In genomic region chrY:19075471-19076253, GRCh38 we compare ENCODE assay signal across 8 cellular contexts.
DNase-seq lines count a peak whose midpoint lies in the region; ATAC-seq and TF ChIP-seq lines count a peak whose summit lies in the region.

No MANE protein-coding gene starts in this region.

- 2 to 3% methylated on average over 8 to 28 of the region's 28 CpGs for WGBS in GM23248 (ENCODE audit: low coverage in 1 of 2, low lambda C conversion rate in 2 of 2, missing lambda C conversion rate in 2 of 2), 2 experiments

- H3K79me2 ChIP-seq in GM23248 (ENCODE audit: insufficient read depth), result peaks cover 50% of the 10 kb centered on the region

- no peaks in the 10 kb centered on the region for H4K20me1 ChIP-seq in GM23248 (ENCODE audit: insufficient read depth)

- DNase-seq in GM23248, result peak; percentile 81
- peak; percentile 37 for DNase-seq in SKM-1 treated with dmso at 0.1 percent for 144 hours (lab: John Stamatoyannopoulos, UW; ENCODE audit: unreplicated experiment)
- peak; percentile 81 for DNase-seq in fibroblast of pulmonary artery (ENCODE audit: low read depth)
- peak; percentile 70 for DNase-seq in stimulated activated CD4-positive, alpha-beta T cell treated with anti-CD3 and anti-CD28 coated beads, Interleukin-15, amount 100 ng/mL, for 24 hours
- no peak for DNase-seq in central memory CD4-positive, alpha-beta T cell
- no peak for DNase-seq in GM13977 (ENCODE audit: low spot score)
- no peak for DNase-seq in SIG-M5 treated with dmso at 0.1 percent for 504 hours (lab: John Stamatoyannopoulos, UW; ENCODE audit: unreplicated experiment)

- no peaks in the 10 kb centered on the region for H3K9me3 ChIP-seq in GM23248 (ENCODE audit: low read depth)

- no peaks in the 10 kb centered on the region for H3K36me3 ChIP-seq in GM23248 (ENCODE audit: low read depth)

- peak overlapping the region; percentile 82 for H3K9ac ChIP-seq in GM23248

- no peak for ATAC-seq in GM18909 (IDR thresholded peaks at IDR 0.05; ENCODE audit: poor library complexity, unreplicated experiment)

- no peaks in the 10 kb centered on the region for H3K27me3 ChIP-seq in GM23248 (replicated peaks; ENCODE audit: insufficient read depth)

- no peak for TF ChIP-seq CTCF in fibroblast of pulmonary artery (IDR thresholded peaks at IDR 0.05; ENCODE audit: low read length, missing control alignments)
- TF ChIP-seq CTCF in GM13977 (IDR thresholded peaks at IDR 0.05; ENCODE audit: extremely low read depth, insufficient read depth, missing control alignments), result no peak

- in situ Hi-C loops in GM23248 (cut with MboI), result no loop called here
- in situ Hi-C loops in GM13977 (cut with MboI; ENCODE audit: low pct_unique_long_range_greater_than_20kb, low sequenced_read_pairs, unreplicated experiment), result no loop called here

- no peaks in the 10 kb centered on the region for H3K9me2 ChIP-seq in GM23248 (ENCODE audit: insufficient read depth)

- H3K4me1 ChIP-seq in GM23248 (ENCODE audit: insufficient read depth), result no peaks in the 10 kb centered on the region

- peak overlapping the region; percentile 79 for H3K4me3 ChIP-seq in GM23248
- peak overlapping the region; percentile 61 for H3K4me3 ChIP-seq in fibroblast of pulmonary artery (replicated peaks; ENCODE audit: low read depth, low read length)

- no peaks in the 10 kb centered on the region for H3F3A ChIP-seq in GM23248 (ENCODE audit: insufficient read depth)

- H2AFZ ChIP-seq in GM23248, result peak overlapping the region; percentile 81

- H3K27ac ChIP-seq in GM23248, result peak overlapping the region; percentile 74

- peak overlapping the region; percentile 85 for H3K4me2 ChIP-seq in GM23248 (ENCODE audit: unreplicated experiment)

Comparison
In these comparisons a context has a peak if more than half of its experiments do, and no peak if none do; other contexts are left out.
1. DNase-seq: peak in GM23248 (single experiment), SKM-1 treated with dmso at 0.1 percent for 144 hours (single experiment), fibroblast of pulmonary artery (single experiment) and stimulated activated CD4-positive, alpha-beta T cell treated with anti-CD3 and anti-CD28 coated beads, Interleukin-15, amount 100 ng/mL, for 24 hours (single experiment); none in central memory CD4-positive, alpha-beta T cell (single experiment), GM13977 (single experiment) and SIG-M5 treated with dmso at 0.1 percent for 504 hours (single experiment).